ENCODE assay signal across 8 cellular contexts in genomic region chr3:9769426-9770275, GRCh38. TPM values are rescaled to one million over a fixed set of nuclear protein-coding genes. Genes with fewer than 3 reads are reported as not detected.
DNase-seq lines count a peak whose midpoint lies in the region; ATAC-seq, FAIRE-seq and TF ChIP-seq lines count a peak whose summit lies in the region.

Gene CAMK1 (minus strand): TSS chr3:9769947. CDS start chr3:9767749, 2,198 bp downstream.

- H3K36me3 Mint-ChIP-seq in activated naive CD8-positive, alpha-beta T cell treated with anti-CD3 and anti-CD28 coated beads, Interleukin-2, amount 50 U/mL, for 24 hours (ENCODE audit: low read depth), result peaks cover 15% of the 10 kb centered on the region
- peaks cover 4% of the 10 kb centered on the region for H3K36me3 Mint-ChIP-seq in type B pancreatic cell

- FAIRE-seq in GM12891 (lab: Jason Lieb, UNC), result no peak

- DNase-seq in GM12891 (ENCODE audit: insufficient read length, low spot score), result peak; percentile 71
- peak; percentile 44 to 63 for DNase-seq in SJSA1 (ENCODE audit: low read depth in 1 of 2, low spot score in 2 of 2)
- peak; percentile 76 for DNase-seq in activated naive CD8-positive, alpha-beta T cell treated with anti-CD3 and anti-CD28 coated beads, Interleukin-2, amount 50 U/mL, for 24 hours
- DNase-seq in head of caudate nucleus, result peak; percentile 52 to 93 (median 83)
- peak in 52 of 56 donors; percentile 21 to 87 (median 59) for DNase-seq in nucleus accumbens (lab: John Stamatoyannopoulos, UW)
- DNase-seq in type B pancreatic cell (ENCODE audit: extremely low spot score, unreplicated experiment), result peak; percentile 78
- no peak for DNase-seq in NCI-H1436 treated with DMSO at 0.1 percent for 48 hours (lab: John Stamatoyannopoulos, UW)

- peak within 1 kb of the TSS; percentile 57 for H3K27ac Mint-ChIP-seq in activated naive CD8-positive, alpha-beta T cell treated with anti-CD3 and anti-CD28 coated beads, Interleukin-2, amount 50 U/mL, for 24 hours
- no peak within 1 kb of the TSS for H3K27ac Mint-ChIP-seq in type B pancreatic cell

- H3K9me3 ChIP-seq in SJSA1 (replicated peaks), result no peaks in the 10 kb centered on the region

- H3K27ac ChIP-seq in SJSA1, result no peak within 1 kb of the TSS

- peak within 1 kb of the TSS; percentile 39 for H3K4me3 ChIP-seq in SJSA1

- H3K36me3 ChIP-seq in SJSA1, result no peaks in the 10 kb centered on the region

- peak within 1 kb of the TSS; percentile 80 for H3K4me3 Mint-ChIP-seq in activated naive CD8-positive, alpha-beta T cell treated with anti-CD3 and anti-CD28 coated beads, Interleukin-2, amount 50 U/mL, for 24 hours
- H3K4me3 Mint-ChIP-seq in type B pancreatic cell, result peak within 1 kb of the TSS; percentile 84

- peaks cover 1% of the 10 kb centered on the region for H3K27me3 Mint-ChIP-seq in activated naive CD8-positive, alpha-beta T cell treated with anti-CD3 and anti-CD28 coated beads, Interleukin-2, amount 50 U/mL, for 24 hours
- peaks cover 3% of the 10 kb centered on the region for H3K27me3 Mint-ChIP-seq in type B pancreatic cell

- no peak for TF ChIP-seq CTCF in type B pancreatic cell (conservative IDR thresholded peaks at IDR 0.05)

- H3K27me3 ChIP-seq in SJSA1 (replicated peaks), result no peaks in the 10 kb centered on the region

- peaks cover 31% of the 10 kb centered on the region for H3K4me1 Mint-ChIP-seq in activated naive CD8-positive, alpha-beta T cell treated with anti-CD3 and anti-CD28 coated beads, Interleukin-2, amount 50 U/mL, for 24 hours
- H3K4me1 Mint-ChIP-seq in type B pancreatic cell (ENCODE audit: unreplicated experiment), result peaks cover 8% of the 10 kb centered on the region

- peak; percentile 56 for ATAC-seq in HG03103 (IDR thresholded peaks at IDR 0.05; ENCODE audit: low read depth, unreplicated experiment)
- peak; percentile 97 for ATAC-seq in activated naive CD8-positive, alpha-beta T cell treated with anti-CD3 and anti-CD28 coated beads, Interleukin-2, amount 50 U/mL, for 24 hours

- H3K9me3 Mint-ChIP-seq in activated naive CD8-positive, alpha-beta T cell treated with anti-CD3 and anti-CD28 coated beads, Interleukin-2, amount 50 U/mL, for 24 hours, result no peaks in the 10 kb centered on the region
- no peaks in the 10 kb centered on the region for H3K9me3 Mint-ChIP-seq in type B pancreatic cell

- intact Hi-C loops in head of caudate nucleus (cut with DNase I), result loop anchor here (2.0 kb wide), 1 partner anchor 19 kb away; no protein-coding TSS in a partner anchor

- no peak for TF ChIP-seq POLR2A in GM12891 (IDR thresholded peaks at IDR 0.05; ENCODE audit: low read depth, low read length)

- peaks cover 10% of the 10 kb centered on the region for H3K4me1 ChIP-seq in SJSA1 (replicated peaks)

TF ChIP-seq in GM12891, 5 proteins besides CTCF, POLR2A, EP300 and RAD21:
- no peak for TF ChIP-seq TAF1 (IDR thresholded peaks at IDR 0.05; ENCODE audit: low read depth, low read length)
- TF ChIP-seq POLR2AphosphoS5 (IDR thresholded peaks at IDR 0.05; ENCODE audit: low read depth, low read length), result no peak
- no peak for TF ChIP-seq POU2F2 (IDR thresholded peaks at IDR 0.05; ENCODE audit: low read depth, low read length)
- TF ChIP-seq PAX5 (IDR thresholded peaks at IDR 0.05; ENCODE audit: insufficient read depth, low read length, severe bottlenecking), result no peak
- TF ChIP-seq SPI1 (IDR thresholded peaks at IDR 0.05; ENCODE audit: low read depth, low read length), result no peak

RNA-seq across cellular contexts. Expression of gene CAMK1, which starts in this region (rescaled TPM):
- 0.53 TPM for polyA plus RNA-seq in GM12891 (2012; ENCODE audit: low read depth, missing spikeins)
- total RNA-seq in SJSA1 (2014; rRNA removed; shearing (Covaris generic)), result 10.0 and 11.8 TPM in 2 replicates
- total RNA-seq in type B pancreatic cell (ENCODE audit: low replicate concordance), result 2.7 and 9.1 TPM in 2 replicates
